16 cellular contexts compared by ENCODE assay signal in the genomic region with DNA sequence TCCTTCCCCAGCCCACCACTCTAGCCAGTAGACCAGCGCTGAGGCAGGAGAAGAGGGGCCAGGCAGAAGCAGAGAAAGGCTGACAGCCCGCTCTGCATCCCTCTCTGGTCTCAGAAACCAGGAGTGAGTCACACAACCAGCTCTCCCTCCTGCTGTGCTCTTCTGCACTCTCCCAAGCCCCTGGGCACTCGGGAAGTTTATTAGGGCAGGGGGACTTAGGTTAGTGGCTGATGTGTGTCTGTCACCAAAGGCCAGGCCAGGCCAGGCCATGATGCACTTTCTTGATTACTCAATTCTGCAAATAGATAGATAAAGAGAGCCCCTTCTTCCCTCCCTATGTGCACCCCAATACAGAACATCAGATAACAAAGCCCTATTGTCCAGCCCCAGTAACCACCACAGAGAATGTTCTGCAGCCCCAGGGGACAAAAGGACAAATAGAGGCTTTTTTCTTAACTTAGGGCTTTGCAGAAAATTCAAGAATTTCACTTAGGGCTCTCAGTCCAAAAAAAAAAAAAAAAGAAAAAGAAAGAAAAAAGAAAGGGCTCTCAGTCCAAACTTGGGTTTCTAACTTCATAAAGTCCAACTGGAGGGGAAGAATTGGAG. TPM values are rescaled to one million over a fixed set of nuclear protein-coding genes. Genes with fewer than 3 reads are reported as not detected.
A peak's percentile ranks its signal among the peaks of the same experiment; 100 is the strongest.
DNase-seq lines count a peak whose midpoint lies in the region; ATAC-seq and TF ChIP-seq lines count a peak whose summit lies in the region.
"Had no signal": no experiment of that assay in that cellular context is flagged by ENCODE, and none has a peak within 500 bp of the region (broad histone marks: within the 10 kb centered on the region; RNA-seq: fewer than 3 reads in every experiment).

No MANE protein-coding gene starts in this region.

- H3K9me3 Mint-ChIP-seq in H9 = no peaks in the 10 kb centered on the region; a peak in 1 of 5 replicates
- peaks cover 0 to 4% (median 0%) of the 10 kb centered on the region in 5 experiments for H3K9me3 Mint-ChIP-seq in brain
- H3K9me3 Mint-ChIP-seq: activated naive CD4-positive, alpha-beta T cell treated with anti-CD3 and anti-CD28 coated beads for 36 hours; stimulated activated effector memory CD8-positive, alpha-beta T cell treated with anti-CD3 and anti-CD28 coated beads, Interleukin-12 subunit alpha, Interleukin-12 subunit beta, amount 100 ng/mL, for 72 hours; T-helper 1 cell treated with Interleukin-12 subunit alpha and Interleukin-12 subunit beta and Interleukin-4 antibody, amounts not matched to agents 30 μg/mL and 1 μg/mL, for 36 hours; WTC11 had no signal

- no peak overlapping the region for H3K4me2 ChIP-seq in H9 (ENCODE audit: insufficient read depth, insufficient read length, low read length)

- no peak overlapping the region for H2BK120ac ChIP-seq in H9 (ENCODE audit: low read depth, low read length, poor library complexity, severe bottlenecking)

- no peak overlapping the region for H3K9ac ChIP-seq in H9 (ENCODE audit: extremely low read depth, insufficient read length, low read length)

- no peaks in the 10 kb centered on the region for H3K9me3 ChIP-seq in H9 (ENCODE audit: control insufficient read depth, low read depth, low read length)
- H3K9me3 ChIP-seq in sigmoid colon = no peaks in the 10 kb centered on the region
- H3K9me3 ChIP-seq: right atrium auricular region had no signal

- DNase-seq in H9 = peak; percentile 47
- peak; percentile 58 for DNase-seq in inferior parietal cortex (ENCODE audit: extremely low spot score)
- no peak for DNase-seq in sigmoid colon
- no peak for DNase-seq in NCI-H510A (lab: John Stamatoyannopoulos, UW)
- DNase-seq in activated effector memory CD4-positive, alpha-beta T cell treated with Interleukin-2 at 50 U/mL for 16 hours = no peak
- DNase-seq in NCI-H510A treated with DMSO at 0.1 percent for 48 hours (lab: John Stamatoyannopoulos, UW) = no peak
- DNase-seq: cortex of kidney, SIG-M5 had no signal

- H3K4ac ChIP-seq in H9 (ENCODE audit: low read depth, low read length) = no peak overlapping the region

- no peak overlapping the region for H2BK15ac ChIP-seq in H9 (ENCODE audit: low read depth, low read length)

- no peak for TF ChIP-seq POLR2A in sigmoid colon (IDR thresholded peaks at IDR 0.05)

- H3K27ac ChIP-seq in H9 (ENCODE audit: insufficient read length, low read depth, low read length) (no peak overlapping the region), sigmoid colon (peak overlapping the region; percentile 44 to 65 (median 58))
- H3K27ac ChIP-seq: right atrium auricular region had no signal

- no peak overlapping the region for H2AFZ ChIP-seq in H9 (ENCODE audit: low read length)

- H3K18ac ChIP-seq in H9 (ENCODE audit: insufficient read length, low read depth, low read length) = no peak overlapping the region

- H3K56ac ChIP-seq in H9 (ENCODE audit: insufficient read length, low read depth, low read length) = no peak overlapping the region

- TF ChIP-seq EP300 in sigmoid colon (IDR thresholded peaks at IDR 0.05) = no peak

- no peak overlapping the region for H3T11ph ChIP-seq in H9 (ENCODE audit: low read length)

- no peak overlapping the region for H4K91ac ChIP-seq in H9 (ENCODE audit: insufficient read length, low read depth, low read length)

- no peaks in the 10 kb centered on the region for H3K79me2 ChIP-seq in H9 (ENCODE audit: insufficient read depth, low read length)

- no peak overlapping the region for H3K14ac ChIP-seq in H9 (ENCODE audit: insufficient read depth, low read length)

- H3K4me3 ChIP-seq in sigmoid colon = no peak overlapping the region
- H3K4me3 ChIP-seq: right atrium auricular region had no signal

- no peak overlapping the region for H2BK20ac ChIP-seq in H9 (ENCODE audit: low read depth, low read length, poor library complexity, severe bottlenecking)

- H4K8ac ChIP-seq in H9 (replicated peaks; ENCODE audit: insufficient read length, low read depth, low read length) = no peak overlapping the region

- no peak overlapping the region for H4K5ac ChIP-seq in H9 (ENCODE audit: insufficient read length, low read depth, low read length)

- peaks cover 4% of the 10 kb centered on the region; the same call in 1 of the 2 replicates for H3K4me1 ChIP-seq in H9 (ENCODE audit: insufficient read depth, low read length)
- peaks cover 0 to 5% (median 0%) of the 10 kb centered on the region in 4 donors for H3K4me1 ChIP-seq in sigmoid colon

- WGBS in H9 (ENCODE audit: extremely low coverage, insufficient read length, low lambda C conversion rate) = no CpG with 5 or more reads among the region's 3 CpGs
- 76 to 81% methylated on average over 3 of the region's 3 CpGs for WGBS in sigmoid colon, 2 donors

- no peaks in the 10 kb centered on the region for H3K79me1 ChIP-seq in H9 (ENCODE audit: insufficient read depth, low read depth, low read length, poor library complexity, severe bottlenecking)

- H3K23me2 ChIP-seq in H9 (ENCODE audit: insufficient read length, low read depth, low read length, poor library complexity, severe bottlenecking) = no peaks in the 10 kb centered on the region

- H3K27me3 Mint-ChIP-seq in H9 (ENCODE audit: low read depth) = peaks cover 45% of the 10 kb centered on the region
- H3K27me3 Mint-ChIP-seq in brain = peaks cover 10% of the 10 kb centered on the region

- H3K23ac ChIP-seq in H9 (ENCODE audit: insufficient read length, low read depth, low read length) = no peak overlapping the region

- H3K36me3 Mint-ChIP-seq in H9 (ENCODE audit: insufficient read depth in 1 of 3, low read depth in 3 of 3) (peaks cover 0 to under 1% (median 0%) of the 10 kb centered on the region in 3 experiments; a peak in 3 of 7 replicates), brain (peaks cover 17% of the 10 kb centered on the region)
- H3K36me3 Mint-ChIP-seq: stimulated activated effector memory CD8-positive, alpha-beta T cell treated with anti-CD3 and anti-CD28 coated beads, Interleukin-12 subunit alpha, Interleukin-12 subunit beta, amount 100 ng/mL, for 72 hours had no signal

- H3K4me1 Mint-ChIP-seq in H9 (peaks cover 47 to 50% of the 10 kb centered on the region in 2 experiments), brain (peaks cover 55% of the 10 kb centered on the region)

- H3K27ac Mint-ChIP-seq in H9 = no peak overlapping the region
- peak overlapping the region in 4 of 5 experiments; percentile 28 to 90 (median 50) for H3K27ac Mint-ChIP-seq in brain
- H3K27ac Mint-ChIP-seq: activated naive CD4-positive, alpha-beta T cell treated with anti-CD3 and anti-CD28 coated beads for 36 hours; stimulated activated effector memory CD8-positive, alpha-beta T cell treated with anti-CD3 and anti-CD28 coated beads, Interleukin-12 subunit alpha, Interleukin-12 subunit beta, amount 100 ng/mL, for 72 hours; T-helper 1 cell treated with Interleukin-12 subunit alpha and Interleukin-12 subunit beta and Interleukin-4 antibody, amounts not matched to agents 30 μg/mL and 1 μg/mL, for 36 hours; WTC11 had no signal

- ATAC-seq in HG02678 (IDR thresholded peaks at IDR 0.05; ENCODE audit: unreplicated experiment) = no peak

- H3K36me3 ChIP-seq in sigmoid colon = peaks cover 0 to 55% (median 22%) of the 10 kb centered on the region in 4 donors

- intact Hi-C loops in sigmoid colon (cut with DNase I) = loop anchor here (1.0 kb wide), 1 partner anchor 71 kb away; no protein-coding TSS in a partner anchor

- H3K27me3 ChIP-seq in H9 (ENCODE audit: insufficient read depth, low read length) = no peaks in the 10 kb centered on the region
- no peaks in the 10 kb centered on the region for H3K27me3 ChIP-seq in sigmoid colon
- H3K27me3 ChIP-seq: right atrium auricular region had no signal

- no peaks in the 10 kb centered on the region for H4K20me1 ChIP-seq in H9 (ENCODE audit: control insufficient read depth, insufficient read depth, insufficient read length)

- H2BK12ac ChIP-seq in H9 (ENCODE audit: insufficient read length, low read depth, low read length) = no peak overlapping the region

- no peak overlapping the region for H3K4me3 Mint-ChIP-seq in H9
- H3K4me3 Mint-ChIP-seq in brain = no peak overlapping the region
- H3K4me3 Mint-ChIP-seq: activated naive CD4-positive, alpha-beta T cell treated with anti-CD3 and anti-CD28 coated beads for 36 hours; stimulated activated effector memory CD8-positive, alpha-beta T cell treated with anti-CD3 and anti-CD28 coated beads, Interleukin-12 subunit alpha, Interleukin-12 subunit beta, amount 100 ng/mL, for 72 hours; T-helper 1 cell treated with Interleukin-12 subunit alpha and Interleukin-12 subunit beta and Interleukin-4 antibody, amounts not matched to agents 30 μg/mL and 1 μg/mL, for 36 hours; WTC11 had no signal

- TF ChIP-seq CTCF in H9 (conservative IDR thresholded peaks at IDR 0.05) = no peak
- TF ChIP-seq CTCF in brain (conservative IDR thresholded peaks at IDR 0.05) = no peak
- no peak for TF ChIP-seq CTCF in sigmoid colon (IDR thresholded peaks at IDR 0.05)

- no peak overlapping the region for H2BK5ac ChIP-seq in H9 (ENCODE audit: insufficient read length, low read length)

- H2AK5ac ChIP-seq in H9 (ENCODE audit: insufficient read length, low read length) = no peak overlapping the region

RNA-seq across cellular contexts. Expression of a gene that starts 52.9 kb away (rescaled TPM):
- total RNA-seq in H9 (2021) (0.42 and 0.88 TPM in 2 replicates), sigmoid colon (1 to 10 TPM; 1.8 to 4.4 (median 3.4) TPM)
- polyA plus RNA-seq in brain (ENCODE audit: insufficient read depth, low read depth, low replicate concordance) (114 TPM), sigmoid colon (1 to 10 TPM in 1 of 3 donors, under 1 TPM in 1, not detected in 1; 0.46 to 1.5 TPM)
- total RNA-seq: activated naive CD4-positive, alpha-beta T cell treated with anti-CD3 and anti-CD28 coated beads for 36 hours; LHCN-M2 had no signal

Comparison
In these comparisons a context has a peak if more than half of its experiments do, and no peak if none do; other contexts are left out.
1. DNase-seq: peak in H9 (single experiment) and inferior parietal cortex (single experiment); none in sigmoid colon (single experiment), NCI-H510A (single experiment), activated effector memory CD4-positive, alpha-beta T cell treated with Interleukin-2 at 50 U/mL for 16 hours (single experiment) and NCI-H510A treated with DMSO at 0.1 percent for 48 hours (single experiment).
2. H3K27ac Mint-ChIP-seq: peak in brain (4 of 5); none in H9 (0 of 3).